Comparison of ENCODE assay signal across 8 cellular contexts in the genomic region with DNA sequence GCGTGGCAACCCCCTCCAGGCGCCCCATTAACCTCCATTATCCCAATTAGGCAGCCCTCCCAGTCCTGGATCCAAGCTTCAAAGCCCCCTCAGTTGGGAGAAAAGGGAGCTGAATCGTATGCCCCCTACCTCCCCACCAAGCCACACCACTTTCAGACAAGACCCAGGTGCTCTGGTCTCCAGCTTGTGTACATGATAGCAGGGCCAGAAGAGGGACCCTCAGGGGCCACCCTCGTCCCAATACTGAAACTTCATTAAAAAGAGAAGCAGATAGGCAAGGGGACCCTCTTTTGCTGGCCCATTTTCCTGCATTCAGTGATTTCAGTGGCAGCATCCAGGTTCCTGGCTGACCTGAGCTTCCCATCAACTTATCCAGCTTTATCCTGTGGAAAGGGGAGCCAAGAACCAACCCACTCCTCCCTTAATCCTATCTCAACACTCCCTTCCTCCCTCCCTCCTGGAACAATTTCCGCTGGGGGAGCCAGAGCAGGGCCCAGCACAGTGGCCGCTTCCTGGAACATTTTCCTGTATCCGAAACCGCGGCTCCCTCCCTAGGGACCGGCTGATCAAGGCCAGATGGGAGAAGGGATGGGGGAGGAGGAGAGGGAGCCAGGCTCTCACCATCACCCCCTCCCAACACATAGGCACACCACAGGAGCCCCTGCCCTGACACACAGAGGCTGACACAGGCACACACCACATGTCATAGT. TPM values are rescaled to one million over a fixed set of nuclear protein-coding genes. Genes with fewer than 3 reads are reported as not detected.
DNase-seq lines count a peak whose midpoint lies in the region; ATAC-seq and TF ChIP-seq lines count a peak whose summit lies in the region.

No MANE protein-coding gene starts in this region.

- no peaks in the 10 kb centered on the region for H3K36me3 Mint-ChIP-seq in activated naive CD4-positive, alpha-beta T cell treated with anti-CD3 and anti-CD28 coated beads for 36 hours (ENCODE audit: low read depth)

- H3K4me1 ChIP-seq in ascending aorta (peaks cover 0 to 11% of the 10 kb centered on the region in 2 donors), transverse colon (peaks cover 0 to 13% (median 5%) of the 10 kb centered on the region in 4 donors), testis (peaks cover 8% of the 10 kb centered on the region)

- 39 to 80% methylated on average over 1 to 10 of the region's 10 CpGs for WGBS in transverse colon (ENCODE audit: low coverage in 1 of 2), 2 donors
- WGBS in testis, 2 donors, result 18 to 41% methylated on average over 6 to 10 of the region's 10 CpGs

- no peaks in the 10 kb centered on the region for H3K9me3 Mint-ChIP-seq in activated naive CD4-positive, alpha-beta T cell treated with anti-CD3 and anti-CD28 coated beads for 36 hours

- H3K27me3 ChIP-seq in ascending aorta (no peaks in the 10 kb centered on the region), transverse colon (no peaks in the 10 kb centered on the region), testis (no peaks in the 10 kb centered on the region)

- H3K4me3 Mint-ChIP-seq in activated naive CD4-positive, alpha-beta T cell treated with anti-CD3 and anti-CD28 coated beads for 36 hours, result peak overlapping the region; percentile 91

- H3K4me3 ChIP-seq in ascending aorta (peak overlapping the region; percentile 53 to 81), transverse colon (peak overlapping the region in 2 of 4 donors; percentile 59 to 67), testis (no peak overlapping the region)

- in situ Hi-C loops in transverse colon (cut with MboI; ENCODE audit: low pct_ligation_motif_present in 1 of 4, low pct_unique_long_range_greater_than_20kb in 1 of 4, low sequenced_read_pairs in 3 of 4), result loop anchor here in 1 of 4 donors (10.0 kb wide), 1 partner anchor 159 kb away; a partner anchor contains a TSS

- CTCF ChIA-PET in activated naive CD4-positive, alpha-beta T cell treated with anti-CD3 and anti-CD28 coated beads for 36 hours (lab: Charles Lee), result interaction anchor here (0.8 to 6.5 kb wide), 40 partner anchors 9 to 279 kb away, joined by 3 to 196 read pairs (median 5); a partner anchor contains a TSS

- no peak for ATAC-seq in HG02981 (IDR thresholded peaks at IDR 0.05; ENCODE audit: unreplicated experiment)

- no peak overlapping the region for H3K27ac Mint-ChIP-seq in activated naive CD4-positive, alpha-beta T cell treated with anti-CD3 and anti-CD28 coated beads for 36 hours

- intact Hi-C loops in activated naive CD4-positive, alpha-beta T cell treated with anti-CD3 and anti-CD28 coated beads for 36 hours (cut with micrococcal nuclease), result loop anchor here (1.0 kb wide), 4 partner anchors 21 to 186 kb away; no protein-coding TSS in a partner anchor
- intact Hi-C loops in ascending aorta (cut with DNase I), result loop anchor here (1.0 kb wide), 1 partner anchor 21 kb away; no protein-coding TSS in a partner anchor
- intact Hi-C loops in transverse colon (cut with DNase I; ENCODE audit: low total_unique reads), result loop anchor here (10.0 kb wide), 1 partner anchor 159 kb away; a partner anchor contains a TSS
- intact Hi-C loops in testis (cut with DNase I; ENCODE audit: low total_unique reads), result no loop called here

- no peak for TF ChIP-seq EP300 in transverse colon (IDR thresholded peaks at IDR 0.05; ENCODE audit: low read depth)

- peak overlapping the region; percentile 74 to 81 for H3K27ac ChIP-seq in ascending aorta
- H3K27ac ChIP-seq in transverse colon, result peak overlapping the region; percentile 80 to 89 (median 86)
- H3K27ac ChIP-seq in testis, result peak overlapping the region in 1 of 2 donors; percentile 73

- H3K9me3 ChIP-seq in ascending aorta (no peaks in the 10 kb centered on the region), transverse colon (no peaks in the 10 kb centered on the region), testis (no peaks in the 10 kb centered on the region)

- H3K4me1 Mint-ChIP-seq in activated naive CD4-positive, alpha-beta T cell treated with anti-CD3 and anti-CD28 coated beads for 36 hours (ENCODE audit: low read depth), result peaks cover 9% of the 10 kb centered on the region

- TF ChIP-seq CTCF in ascending aorta (IDR thresholded peaks at IDR 0.05) (no peak), transverse colon (IDR thresholded peaks at IDR 0.05) (no peak), testis (IDR thresholded peaks at IDR 0.05) (no peak)

- no peaks in the 10 kb centered on the region for H3K36me3 ChIP-seq in ascending aorta
- no peaks in the 10 kb centered on the region for H3K36me3 ChIP-seq in transverse colon
- no peaks in the 10 kb centered on the region for H3K36me3 ChIP-seq in testis (ENCODE audit: low read depth, missing control alignments)

- H3K27me3 Mint-ChIP-seq in activated naive CD4-positive, alpha-beta T cell treated with anti-CD3 and anti-CD28 coated beads for 36 hours (ENCODE audit: low read depth), result no peaks in the 10 kb centered on the region

- no peak for DNase-seq in activated naive CD4-positive, alpha-beta T cell treated with anti-CD3 and anti-CD28 coated beads for 36 hours
- no peak for DNase-seq in activated naive CD4-positive, alpha-beta T cell treated with Interleukin-2 at 50 U/mL for 16 hours
- DNase-seq in ascending aorta (ENCODE audit: low spot score in 2 of 2) (no peak), left kidney (ENCODE audit: low read depth, low spot score) (peak; percentile 55), transverse colon (no peak), testis (no peak), HuH-7 (ENCODE audit: low spot score) (no peak)

- TF ChIP-seq POLR2A in transverse colon (IDR thresholded peaks at IDR 0.05) (no peak), testis (IDR thresholded peaks at IDR 0.05) (no peak)

RNA-seq across cellular contexts. Expression of a gene that starts 9.5 kb away (rescaled TPM):
- total RNA-seq in activated naive CD4-positive, alpha-beta T cell treated with anti-CD3 and anti-CD28 coated beads for 36 hours, result not detected
- total RNA-seq in ascending aorta (not detected), transverse colon (not detected), testis (1 to 10 TPM in 1 of 2 donors, under 1 TPM in 1; 0.56 to 1.2 TPM)
- polyA plus RNA-seq in testis (ENCODE audit: insufficient read depth, low read depth, low replicate concordance), result 2.3 TPM

RNA-seq across cellular contexts. Expression of a gene that starts 24.2 kb away (rescaled TPM):
- 10 to 100 TPM; 81.0 to 83.4 TPM for total RNA-seq in activated naive CD4-positive, alpha-beta T cell treated with anti-CD3 and anti-CD28 coated beads for 36 hours
- 21.2 TPM for total RNA-seq in ascending aorta
- total RNA-seq in transverse colon, result 10 to 100 TPM; 31.8 to 51.6 (median 39.9) TPM
- total RNA-seq in testis, result 100 to 1,000 TPM in 1 of 2 donors, 10 to 100 TPM in 1; 98.0 to 110 TPM
- polyA plus RNA-seq in testis (ENCODE audit: insufficient read depth, low read depth, low replicate concordance), result 79.3 TPM

RNA-seq across cellular contexts. Expression of a gene that starts 34.3 kb away (rescaled TPM):
- 10 to 100 TPM; 87.6 to 91.9 TPM for total RNA-seq in activated naive CD4-positive, alpha-beta T cell treated with anti-CD3 and anti-CD28 coated beads for 36 hours
- 49.0 TPM for total RNA-seq in ascending aorta
- 10 to 100 TPM; 32.6 to 80.1 (median 67.1) TPM for total RNA-seq in transverse colon
- 10 to 100 TPM; 75.4 to 86.0 TPM for total RNA-seq in testis
- polyA plus RNA-seq in testis (ENCODE audit: insufficient read depth, low read depth, low replicate concordance), result 58.6 TPM

RNA-seq across cellular contexts. Expression of a gene that starts 46.1 kb away (rescaled TPM):
- 10 to 100 TPM; 59.6 to 68.4 TPM for total RNA-seq in activated naive CD4-positive, alpha-beta T cell treated with anti-CD3 and anti-CD28 coated beads for 36 hours
- 27.5 TPM for total RNA-seq in ascending aorta
- total RNA-seq in transverse colon, result 10 to 100 TPM; 12.7 to 37.0 (median 24.3) TPM
- 100 to 1,000 TPM; 106 to 117 TPM for total RNA-seq in testis
- polyA plus RNA-seq in testis (ENCODE audit: insufficient read depth, low read depth, low replicate concordance), result 287 TPM

RNA-seq across cellular contexts. Expression of a gene that starts 50.3 kb away (rescaled TPM):
- 100 to 1,000 TPM; 376 to 383 TPM for total RNA-seq in activated naive CD4-positive, alpha-beta T cell treated with anti-CD3 and anti-CD28 coated beads for 36 hours
- total RNA-seq in ascending aorta (187 TPM), transverse colon (100 to 1,000 TPM; 244 to 451 (median 381) TPM), testis (100 to 1,000 TPM; 430 to 494 TPM)
- 797 TPM for polyA plus RNA-seq in testis (ENCODE audit: insufficient read depth, low read depth, low replicate concordance)

Comparison
In these comparisons a context has a peak if more than half of its experiments do, and no peak if none do; other contexts are left out.
1. H3K4me3 ChIP-seq: peak in ascending aorta (2 of 2); none in testis (0 of 2).